In the genomic region with DNA sequence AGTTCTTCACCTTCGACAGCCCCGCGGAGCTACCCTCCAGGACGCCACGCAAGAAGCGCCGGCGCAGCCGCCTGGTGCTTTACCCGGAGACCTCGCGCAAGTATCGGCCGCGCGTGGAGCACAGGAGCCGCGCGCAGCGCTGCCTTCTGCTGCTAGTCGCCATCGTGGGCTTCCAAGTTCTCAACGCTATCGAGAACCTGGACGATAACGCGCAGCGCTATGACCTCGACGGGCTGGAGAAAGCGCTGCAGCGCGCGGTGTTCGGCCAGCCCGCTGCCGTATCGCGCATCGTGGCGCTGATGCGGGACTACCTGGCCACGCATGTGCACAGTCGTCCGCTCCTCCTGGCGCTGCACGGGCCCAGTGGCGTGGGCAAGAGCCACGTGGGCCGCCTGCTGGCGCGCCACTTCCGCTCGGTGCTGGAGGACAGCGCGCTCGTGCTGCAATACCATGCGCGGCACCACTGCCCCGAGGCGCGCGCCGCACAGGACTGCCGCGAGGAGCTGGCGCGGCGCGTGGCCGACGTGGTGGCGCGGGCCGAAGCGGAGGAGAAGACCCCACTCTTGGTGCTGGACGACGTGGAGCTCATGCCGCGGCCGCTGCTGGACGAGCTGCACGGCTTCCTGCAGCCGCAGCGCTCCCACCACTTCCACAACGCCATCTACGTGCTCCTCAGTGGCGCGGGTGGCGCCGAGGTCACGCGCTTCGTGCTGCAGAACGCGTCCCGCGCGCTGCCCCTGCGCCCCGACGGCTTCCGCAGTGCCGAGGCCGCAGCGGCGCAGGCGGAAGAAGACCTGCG, we compare ENCODE assay signal across 15 cellular contexts. TPM values are rescaled to one million over a fixed set of nuclear protein-coding genes. Genes with fewer than 3 reads are reported as not detected.
DNase-seq lines count a peak whose midpoint lies in the region; FAIRE-seq and TF ChIP-seq lines count a peak whose summit lies in the region.
"Had no signal": no experiment of that assay in that cellular context is flagged by ENCODE, and none has a peak within 500 bp of the region (broad histone marks: within the 10 kb centered on the region; RNA-seq: fewer than 3 reads in every experiment).

No MANE protein-coding gene starts in this region.

- H4K8ac ChIP-seq in H1 (ENCODE audit: extremely low read depth, insufficient read depth, low read length) (peak overlapping the region; percentile 66; the same call in 1 of the 2 replicates), mesendoderm (ENCODE audit: low read depth, low read length) (no peak overlapping the region)

- CTCF ChIA-PET in H1 (lab: Charles Lee; ENCODE audit: partially characterized antibody) = interaction anchor here (0.8 to 1.2 kb wide), 6 partner anchors 17 to 152 kb away, joined by 3 to 6 read pairs (median 3); a partner anchor contains a TSS

- no peak overlapping the region for H4K91ac ChIP-seq in H1 (replicated peaks; ENCODE audit: insufficient read length, low read length)

- TF ChIP-seq POLR2A in H1 (IDR thresholded peaks at IDR 0.05; ENCODE audit: control extremely low read depth in 1 of 2, low read depth in 2 of 2, low read length in 2 of 2) = no peak

- WGBS in H1 (ENCODE audit: extremely low coverage in 1 of 2, insufficient coverage in 1 of 2, insufficient read length in 1 of 2, insufficient replicate concordance in 2 of 2, low coverage in 1 of 2, low lambda C conversion rate in 2 of 2, missing lambda C conversion rate in 1 of 2), 2 experiments = 92% methylated on average over 98 of the region's 109 CpGs; no CpG with 5 or more reads in 1 of the 2 experiments
- no CpG with 5 or more reads among the region's 109 CpGs for WGBS in mesendoderm (ENCODE audit: extremely low coverage, insufficient coverage, low lambda C conversion rate)

- H2BK12ac ChIP-seq in H1 (ENCODE audit: low read depth, low read length) = peak overlapping the region; percentile 23; the same call in 1 of the 2 replicates

- peak overlapping the region; percentile 73 for H3K4me3 ChIP-seq in left ventricle myocardium inferior
- peak overlapping the region in 1 of 2 donors; percentile 54 for H3K4me3 ChIP-seq in right atrium auricular region
- peak overlapping the region; percentile 26 to 70 (median 38); a peak in 5 of 8 replicates for H3K4me3 ChIP-seq in H1 (ENCODE audit: extremely low read depth in 1 of 4, insufficient read depth in 2 of 4, low read depth in 3 of 4, low read length in 4 of 4)
- no peak overlapping the region for H3K4me3 ChIP-seq in mesendoderm (ENCODE audit: low read length)
- H3K4me3 ChIP-seq: neural progenitor cell had no signal

- H4K5ac ChIP-seq in H1 (ENCODE audit: insufficient read length, low read depth, low read length) (no peak overlapping the region), mesendoderm (ENCODE audit: low read length) (no peak overlapping the region)

- H2BK120ac ChIP-seq in H1 (replicated peaks; ENCODE audit: low read depth, low read length) (no peak overlapping the region), mesendoderm (ENCODE audit: low read depth, low read length) (no peak overlapping the region)

- H3K23me2 ChIP-seq in H1 (ENCODE audit: low read depth, low read length) = peaks cover 11% of the 10 kb centered on the region; the same call in 1 of the 2 replicates

- no peak for TF ChIP-seq EP300 in H1 (IDR thresholded peaks at IDR 0.05; ENCODE audit: borderline replicate concordance in 1 of 2, low read depth in 2 of 2, low read length in 2 of 2)

- TF ChIP-seq CTCF in left ventricle myocardium inferior (IDR thresholded peaks at IDR 0.05; ENCODE audit: borderline replicate concordance) (no peak), right atrium auricular region (IDR thresholded peaks at IDR 0.05) (no peak), H1 (IDR thresholded peaks at IDR 0.05; ENCODE audit: control extremely low read depth in 1 of 3, insufficient read depth in 1 of 3, low read depth in 1 of 3, low read length in 3 of 3) (no peak)

- H2BK20ac ChIP-seq in H1 (ENCODE audit: low read length) = no peak overlapping the region

- H3K23ac ChIP-seq in H1 (ENCODE audit: insufficient read length) (no peak overlapping the region), mesendoderm (ENCODE audit: low read length) (peak overlapping the region; percentile 66)

- H3K36me3 ChIP-seq in left ventricle myocardium inferior = peaks cover 31% of the 10 kb centered on the region
- no peaks in the 10 kb centered on the region for H3K36me3 ChIP-seq in right atrium auricular region
- H3K36me3 ChIP-seq in H1 (ENCODE audit: control insufficient read depth in 2 of 4, insufficient read depth in 4 of 4, low read length in 3 of 4) = peaks cover 0 to 12% (median 0%) of the 10 kb centered on the region in 4 experiments; a peak in 2 of 8 replicates
- no peaks in the 10 kb centered on the region for H3K36me3 ChIP-seq in mesendoderm (ENCODE audit: control insufficient read depth, insufficient read depth, low read length)
- H3K36me3 ChIP-seq: neural progenitor cell, thoracic aorta had no signal

- H3K4ac ChIP-seq in H1 (replicated peaks; ENCODE audit: insufficient read length, low read depth, low read length) = no peak overlapping the region
- H3K4ac ChIP-seq in mesendoderm (ENCODE audit: low read depth, low read length) = peak overlapping the region; percentile 92

- no peak overlapping the region for H2BK15ac ChIP-seq in H1 (ENCODE audit: low read length)
- H2BK15ac ChIP-seq in mesendoderm (replicated peaks; ENCODE audit: low read depth) = no peak overlapping the region

- no peak overlapping the region for H2BK5ac ChIP-seq in H1 (ENCODE audit: low read depth, low read length)
- H2BK5ac ChIP-seq in mesendoderm (ENCODE audit: low read length) = no peak overlapping the region

- DNase-seq in left ventricle myocardium inferior = no peak
- DNase-seq in right atrium auricular region (ENCODE audit: low spot score) = no peak
- DNase-seq in H1 (ENCODE audit: low read depth in 1 of 2, low spot score in 2 of 2) = no peak
- DNase-seq in mesendoderm = no peak
- DNase-seq in NCI-H2107 treated with DMSO at 0.1 percent for 48 hours (lab: John Stamatoyannopoulos, UW; ENCODE audit: unreplicated experiment) = no peak
- DNase-seq in Ammon's horn (ENCODE audit: low spot score) = no peak
- DNase-seq in activated naive CD4-positive, alpha-beta T cell (lab: John Stamatoyannopoulos, UW) = no peak
- DNase-seq in NCI-H82 treated with DMSO at 0.1 percent for 48 hours (lab: John Stamatoyannopoulos, UW; ENCODE audit: unreplicated experiment) = no peak
- DNase-seq: activated T-cell treated with anti-CD3 and anti-CD28 coated beads, Interleukin-2, amount 50 U/mL, for 24 hours; amygdala; DND-41 had no signal

- H3K4me2 ChIP-seq in H1 (ENCODE audit: insufficient read depth in 1 of 2, low read depth in 2 of 2, low read length in 2 of 2) (peak overlapping the region; percentile 58 to 80; a peak in 2 of 4 replicates), mesendoderm (ENCODE audit: low read length) (peak overlapping the region; percentile 13)

- H2AK5ac ChIP-seq in H1 (ENCODE audit: low read depth, low read length) (no peak overlapping the region), mesendoderm (ENCODE audit: low read length) (no peak overlapping the region)

- H4K20me1 ChIP-seq in H1 (replicated peaks in 1 of 2; ENCODE audit: control insufficient read depth in 1 of 2, insufficient read depth in 2 of 2, low read length in 2 of 2) = peaks cover 0 to 8% of the 10 kb centered on the region in 2 experiments

- POLR2A ChIA-PET in H1 (lab: Charles Lee; ENCODE audit: partially characterized antibody) = interaction anchor here (0.5 to 47.8 kb wide), 6 partner anchors 11 to 433 kb away, joined by 3 to 1462 read pairs (median 4); a partner anchor contains a TSS

- intact Hi-C loops in left ventricle myocardium inferior (cut with micrococcal nuclease) = no loop called here

- H3K56ac ChIP-seq in H1 (replicated peaks; ENCODE audit: insufficient read length, low read depth, low read length) (no peak overlapping the region), mesendoderm (ENCODE audit: low read length) (peak overlapping the region; percentile 93)

- no peak overlapping the region for H3K9ac ChIP-seq in H1 (replicated peaks in 1 of 4; ENCODE audit: extremely low read depth in 1 of 4, low read depth in 3 of 4, low read length in 3 of 4)
- peak overlapping the region; percentile 88 for H3K9ac ChIP-seq in mesendoderm (ENCODE audit: low read length)
- H3K9ac ChIP-seq: neural progenitor cell had no signal

- H3K18ac ChIP-seq in H1 (ENCODE audit: extremely low read depth, low read length) (no peak overlapping the region), mesendoderm (ENCODE audit: low read length) (no peak overlapping the region)

- H2AFZ ChIP-seq in H1 (ENCODE audit: low read length) = no peak overlapping the region
- H2AFZ ChIP-seq: neural progenitor cell had no signal

- no peak for FAIRE-seq in H1 (lab: Jason Lieb, UNC)

- H3K79me1 ChIP-seq in H1 (ENCODE audit: low read depth, low read length) = no peaks in the 10 kb centered on the region; the same call in 1 of the 2 replicates
- H3K79me1 ChIP-seq in mesendoderm (ENCODE audit: low read length) = no peaks in the 10 kb centered on the region

- no peak for TF ChIP-seq RAD21 in H1 (IDR thresholded peaks at IDR 0.05 in 1 of 2, conservative IDR thresholded peaks at IDR 0.05 in 1 of 2; ENCODE audit: low read depth in 2 of 2, low read length in 2 of 2)

- H3K9me3 ChIP-seq in left ventricle myocardium inferior (replicated peaks) = no peaks in the 10 kb centered on the region
- no peaks in the 10 kb centered on the region for H3K9me3 ChIP-seq in right atrium auricular region
- H3K9me3 ChIP-seq in H1 (ENCODE audit: insufficient read depth in 2 of 2, low read depth in 1 of 2, low read length in 1 of 2) = no peaks in the 10 kb centered on the region; a peak in 1 of 4 replicates
- H3K9me3 ChIP-seq: gastroesophageal sphincter, thoracic aorta had no signal

- peak overlapping the region; percentile 99 for H3K27ac ChIP-seq in left ventricle myocardium inferior (replicated peaks)
- H3K27ac ChIP-seq in right atrium auricular region = peak overlapping the region in 1 of 2 donors; percentile 94
- H3K27ac ChIP-seq in H1 (ENCODE audit: low read depth, low read length) = no peak overlapping the region
- no peak overlapping the region for H3K27ac ChIP-seq in mesendoderm (ENCODE audit: low read depth, low read length)
- H3K27ac ChIP-seq: neural progenitor cell had no signal

- H3K14ac ChIP-seq in H1 (ENCODE audit: insufficient read length) = no peak overlapping the region

- H3K79me2 ChIP-seq in H1 (ENCODE audit: control insufficient read depth in 1 of 2, insufficient read depth in 2 of 2, low read length in 2 of 2) = no peaks in the 10 kb centered on the region
- no peaks in the 10 kb centered on the region for H3K79me2 ChIP-seq in mesendoderm (ENCODE audit: control insufficient read depth, insufficient read depth, low read length)

- H3K4me1 ChIP-seq in left ventricle myocardium inferior (peaks cover 74% of the 10 kb centered on the region), right atrium auricular region (peaks cover 0 to 57% of the 10 kb centered on the region in 2 donors), H1 (replicated peaks in 1 of 4; ENCODE audit: control insufficient read depth in 3 of 4, insufficient read depth in 4 of 4, low read length in 3 of 4) (peaks cover 0 to 24% (median 18%) of the 10 kb centered on the region in 4 experiments; a peak in 6 of 7 replicates), mesendoderm (ENCODE audit: control insufficient read depth, low read depth, low read length) (peaks cover 7% of the 10 kb centered on the region)

- H3K27me3 ChIP-seq in left ventricle myocardium inferior (ENCODE audit: low read depth) = peaks cover 7% of the 10 kb centered on the region
- no peaks in the 10 kb centered on the region for H3K27me3 ChIP-seq in right atrium auricular region
- peaks cover 2 to 27% (median 14%) of the 10 kb centered on the region in 4 experiments; a peak in 6 of 7 replicates for H3K27me3 ChIP-seq in H1 (replicated peaks in 1 of 4; ENCODE audit: control insufficient read depth in 3 of 4, extremely low read depth in 1 of 4, insufficient read depth in 3 of 4, low read length in 3 of 4)
- no peaks in the 10 kb centered on the region for H3K27me3 ChIP-seq in mesendoderm (ENCODE audit: insufficient read depth, low read length, poor library complexity)

RNA-seq across cellular contexts. Expression of a gene that starts 1.6 kb away (rescaled TPM):
- total RNA-seq in left ventricle myocardium inferior (16.3 TPM), right atrium auricular region (10 to 100 TPM in 1 of 2 donors, 1 to 10 TPM in 1; 9.4 to 16.8 TPM)
- total RNA-seq in H1 (2021; fragmentation: NEBNext Ultra II Directional; extraction: Animal tissue kit (Norgen Biotek cat#: 25700)) = 9.2 and 9.3 TPM in 2 replicates
- polyA plus RNA-seq in H1 (2011; rRNA removed) = 8.4 and 11.4 TPM in 2 replicates
- polyA plus RNA-seq in H1 (2011; cell fraction: cytosol; rRNA removed) = 6.6 TPM
- polyA plus RNA-seq in H1 (2011; cell fraction: nucleus; rRNA removed) = 11.1 TPM
- 3.5 to 6.6 TPM (median 5.8 TPM) in 4 replicates for polyA plus RNA-seq in H1 (2012, experiment 1 of 2)
- 5.1 TPM for polyA plus RNA-seq in H1 (2012, experiment 2 of 2)
- polyA plus RNA-seq in H1 (2013, experiment 1 of 2) = 12.1 TPM
- polyA plus RNA-seq in H1 (2013, experiment 2 of 2) = 12.3 TPM
- polyA minus RNA-seq in H1 (2011; rRNA and poly(A)+ RNA removed) = 2.7 TPM in 2 replicates
- 10.6 TPM for polyA minus RNA-seq in H1 (2011; cell fraction: cytosol; rRNA and poly(A)+ RNA removed)
- polyA minus RNA-seq in H1 (2011; cell fraction: nucleus; rRNA and poly(A)+ RNA removed) = 9.7 TPM
- 4.1 TPM for polyA plus RNA-seq in mesendoderm (2013, experiment 1 of 2)
- 4.0 TPM for polyA plus RNA-seq in mesendoderm (2013, experiment 2 of 2)

RNA-seq across cellular contexts. Expression of a gene that starts 23.0 kb away (rescaled TPM):
- total RNA-seq in left ventricle myocardium inferior (5.1 TPM), right atrium auricular region (10 to 100 TPM in 1 of 2 donors, 1 to 10 TPM in 1; 5.6 to 13.3 TPM)
- 35.4 and 37.2 TPM in 2 replicates for total RNA-seq in H1 (2021; fragmentation: NEBNext Ultra II Directional; extraction: Animal tissue kit (Norgen Biotek cat#: 25700))
- 32.5 and 52.0 TPM in 2 replicates for polyA plus RNA-seq in H1 (2011; rRNA removed)
- polyA plus RNA-seq in H1 (2011; cell fraction: cytosol; rRNA removed) = 27.2 TPM
- polyA plus RNA-seq in H1 (2011; cell fraction: nucleus; rRNA removed) = 23.8 TPM
- polyA plus RNA-seq in H1 (2012, experiment 1 of 2) = 13.6 to 21.0 TPM (median 17.4 TPM) in 4 replicates
- polyA plus RNA-seq in H1 (2012, experiment 2 of 2) = 10.2 TPM
- 18.6 TPM for polyA plus RNA-seq in H1 (2013, experiment 1 of 2)
- 18.9 TPM for polyA plus RNA-seq in H1 (2013, experiment 2 of 2)
- polyA minus RNA-seq in H1 (2011; rRNA and poly(A)+ RNA removed) = 4.4 and 6.2 TPM in 2 replicates
- 23.5 TPM for polyA minus RNA-seq in H1 (2011; cell fraction: cytosol; rRNA and poly(A)+ RNA removed)
- 36.3 TPM for polyA minus RNA-seq in H1 (2011; cell fraction: nucleus; rRNA and poly(A)+ RNA removed)
- 4.0 TPM for polyA plus RNA-seq in mesendoderm (2013, experiment 1 of 2)
- 4.5 TPM for polyA plus RNA-seq in mesendoderm (2013, experiment 2 of 2)
- total RNA-seq: M059J had no signal

RNA-seq across cellular contexts. Expression of a gene that starts 24.0 kb away (rescaled TPM):
- 35.2 TPM for total RNA-seq in left ventricle myocardium inferior
- total RNA-seq in right atrium auricular region = 10 to 100 TPM; 30.0 to 38.0 TPM
- total RNA-seq in H1 (2021; fragmentation: NEBNext Ultra II Directional; extraction: Animal tissue kit (Norgen Biotek cat#: 25700)) = 70.8 and 78.0 TPM in 2 replicates
- polyA plus RNA-seq in H1 (2011; rRNA removed) = 57.6 and 86.5 TPM in 2 replicates
- 76.0 TPM for polyA plus RNA-seq in H1 (2011; cell fraction: cytosol; rRNA removed)
- 88.6 TPM for polyA plus RNA-seq in H1 (2011; cell fraction: nucleus; rRNA removed)
- polyA plus RNA-seq in H1 (2012, experiment 1 of 2) = 60.2 to 87.1 TPM (median 80.4 TPM) in 4 replicates
- 79.8 TPM for polyA plus RNA-seq in H1 (2012, experiment 2 of 2)
- 37.9 TPM for polyA plus RNA-seq in H1 (2013, experiment 1 of 2)
- polyA plus RNA-seq in H1 (2013, experiment 2 of 2) = 37.5 TPM
- 38.7 and 47.9 TPM in 2 replicates for polyA minus RNA-seq in H1 (2011; rRNA and poly(A)+ RNA removed)
- polyA minus RNA-seq in H1 (2011; cell fraction: cytosol; rRNA and poly(A)+ RNA removed) = 49.8 TPM
- polyA minus RNA-seq in H1 (2011; cell fraction: nucleus; rRNA and poly(A)+ RNA removed) = 27.2 TPM
- polyA plus RNA-seq in mesendoderm (2013, experiment 1 of 2) = 39.7 TPM
- polyA plus RNA-seq in mesendoderm (2013, experiment 2 of 2) = 39.7 TPM

RNA-seq across cellular contexts. Expression of a gene that starts 28.0 kb away (rescaled TPM):
- total RNA-seq in left ventricle myocardium inferior = 0.58 TPM
- total RNA-seq in right atrium auricular region = not detected
- total RNA-seq in H1 (2021; fragmentation: NEBNext Ultra II Directional; extraction: Animal tissue kit (Norgen Biotek cat#: 25700)) = not detected in 2 replicates
- polyA plus RNA-seq in H1 (2011; rRNA removed) = 0.14 TPM in 1 of 2 replicates, not detected in the other
- not detected for polyA plus RNA-seq in H1 (2011; cell fraction: cytosol; rRNA removed)
- polyA plus RNA-seq in H1 (2011; cell fraction: nucleus; rRNA removed) = 0.43 TPM
- polyA plus RNA-seq in H1 (2012, experiment 1 of 2) = 0.42 to 0.67 TPM (median 0.61 TPM) in 3 of 4 replicates, not detected in the other
- 0.30 TPM for polyA plus RNA-seq in H1 (2012, experiment 2 of 2)
- polyA plus RNA-seq in H1 (2013, experiment 1 of 2) = 0.06 TPM
- polyA plus RNA-seq in H1 (2013, experiment 2 of 2) = not detected
- not detected in 2 replicates for polyA minus RNA-seq in H1 (2011; rRNA and poly(A)+ RNA removed)
- not detected for polyA minus RNA-seq in H1 (2011; cell fraction: cytosol; rRNA and poly(A)+ RNA removed)
- polyA minus RNA-seq in H1 (2011; cell fraction: nucleus; rRNA and poly(A)+ RNA removed) = not detected
- polyA plus RNA-seq in mesendoderm (2013, experiment 1 of 2) = 0.14 TPM
- polyA plus RNA-seq in mesendoderm (2013, experiment 2 of 2) = 0.15 TPM
- total RNA-seq: gastroesophageal sphincter, M059J, thoracic aorta had no signal

RNA-seq across cellular contexts. Expression of a gene that starts 38.0 kb away (rescaled TPM):
- total RNA-seq in left ventricle myocardium inferior (463 TPM), right atrium auricular region (100 to 1,000 TPM; 310 to 394 TPM)
- 307 and 311 TPM in 2 replicates for total RNA-seq in H1 (2021; fragmentation: NEBNext Ultra II Directional; extraction: Animal tissue kit (Norgen Biotek cat#: 25700))
- 280 and 342 TPM in 2 replicates for polyA plus RNA-seq in H1 (2011; rRNA removed)
- 348 TPM for polyA plus RNA-seq in H1 (2011; cell fraction: cytosol; rRNA removed)
- polyA plus RNA-seq in H1 (2011; cell fraction: nucleus; rRNA removed) = 340 TPM
- polyA plus RNA-seq in H1 (2012, experiment 1 of 2) = 226 to 351 TPM (median 341 TPM) in 4 replicates
- polyA plus RNA-seq in H1 (2012, experiment 2 of 2) = 349 TPM
- polyA plus RNA-seq in H1 (2013, experiment 1 of 2) = 214 TPM
- polyA plus RNA-seq in H1 (2013, experiment 2 of 2) = 205 TPM
- 150 and 158 TPM in 2 replicates for polyA minus RNA-seq in H1 (2011; rRNA and poly(A)+ RNA removed)
- 145 TPM for polyA minus RNA-seq in H1 (2011; cell fraction: cytosol; rRNA and poly(A)+ RNA removed)
- 92.9 TPM for polyA minus RNA-seq in H1 (2011; cell fraction: nucleus; rRNA and poly(A)+ RNA removed)
- polyA plus RNA-seq in mesendoderm (2013, experiment 1 of 2) = 288 TPM
- 285 TPM for polyA plus RNA-seq in mesendoderm (2013, experiment 2 of 2)
